In genomic region chr3:9898467-9899229, GRCh38 we compare ENCODE assay signal across 11 cellular contexts. TPM values are rescaled to one million over a fixed set of nuclear protein-coding genes. Genes with fewer than 3 reads are reported as not detected.
DNase-seq lines count a peak whose midpoint lies in the region; ATAC-seq and TF ChIP-seq lines count a peak whose summit lies in the region.
"Had no signal": no experiment of that assay in that cellular context is flagged by ENCODE, and none has a peak within 500 bp of the region (broad histone marks: within the 10 kb centered on the region; RNA-seq: fewer than 3 reads in every experiment).

No MANE protein-coding gene starts in this region.

- CTCF ChIA-PET in activated CD8-positive, alpha-beta T cell treated with anti-CD3 and anti-CD28 coated beads for 36 hours (lab: Charles Lee), result no interaction called here
- CTCF ChIA-PET in activated CD8-positive, alpha-beta T cell treated with anti-CD3 and anti-CD28 coated beads, Interleukin-2, amount 10 ng/mL, durations not matched to agents 7 days and 5 days (lab: Charles Lee), result no interaction called here

- peak; percentile 17 for DNase-seq in activated CD8-positive, alpha-beta T cell treated with anti-CD3 and anti-CD28 coated beads for 36 hours
- no peak for DNase-seq in activated CD8-positive, alpha-beta T cell treated with anti-CD3 and anti-CD28 coated beads, Interleukin-2, amount 10 ng/mL, durations not matched to agents 7 days and 5 days
- DNase-seq in fibroblast of mammary gland (ENCODE audit: low read depth) (peak; percentile 40), lower leg skin (ENCODE audit: low spot score in 2 of 2) (no peak), cerebellum (ENCODE audit: low spot score) (no peak)
- DNase-seq in stimulated activated naive CD8-positive, alpha-beta T cell treated with anti-CD3 and anti-CD28 coated beads, Interleukin-15, amount 100 ng/mL, for 72 hours, result no peak
- DNase-seq: GM23248, left ventricle myocardium inferior, NCI-H526 treated with DMSO at 0.1 percent for 48 hours had no signal

- H3K4me3 Mint-ChIP-seq in activated CD8-positive, alpha-beta T cell treated with anti-CD3 and anti-CD28 coated beads for 36 hours, result no peak overlapping the region
- H3K4me3 Mint-ChIP-seq in activated CD8-positive, alpha-beta T cell treated with anti-CD3 and anti-CD28 coated beads, Interleukin-2, amount 10 ng/mL, durations not matched to agents 7 days and 5 days, result no peak overlapping the region
- no peak overlapping the region for H3K4me3 Mint-ChIP-seq in stimulated activated naive CD8-positive, alpha-beta T cell treated with anti-CD3 and anti-CD28 coated beads, Interleukin-15, amount 100 ng/mL, for 72 hours

- no peak for TF ChIP-seq POLR2A in lower leg skin (IDR thresholded peaks at IDR 0.05)

- H3K27me3 Mint-ChIP-seq in activated CD8-positive, alpha-beta T cell treated with anti-CD3 and anti-CD28 coated beads for 36 hours, result no peaks in the 10 kb centered on the region
- no peaks in the 10 kb centered on the region for H3K27me3 Mint-ChIP-seq in activated CD8-positive, alpha-beta T cell treated with anti-CD3 and anti-CD28 coated beads, Interleukin-2, amount 10 ng/mL, durations not matched to agents 7 days and 5 days (ENCODE audit: low read depth)
- H3K27me3 Mint-ChIP-seq in stimulated activated naive CD8-positive, alpha-beta T cell treated with anti-CD3 and anti-CD28 coated beads, Interleukin-15, amount 100 ng/mL, for 72 hours, result no peaks in the 10 kb centered on the region
- H3K27me3 Mint-ChIP-seq: brain had no signal

- POLR2A ChIA-PET in activated CD8-positive, alpha-beta T cell treated with anti-CD3 and anti-CD28 coated beads for 36 hours (lab: Charles Lee), result interaction anchor here (1.0 kb wide), 1 partner anchor 11 kb away, joined by 4 read pairs; no protein-coding TSS in a partner anchor
- POLR2A ChIA-PET in activated CD8-positive, alpha-beta T cell treated with anti-CD3 and anti-CD28 coated beads, Interleukin-2, amount 10 ng/mL, durations not matched to agents 7 days and 5 days (lab: Charles Lee), result no interaction called here

- H3K9me3 Mint-ChIP-seq in activated CD8-positive, alpha-beta T cell treated with anti-CD3 and anti-CD28 coated beads for 36 hours, result peaks cover 3% of the 10 kb centered on the region
- no peaks in the 10 kb centered on the region for H3K9me3 Mint-ChIP-seq in activated CD8-positive, alpha-beta T cell treated with anti-CD3 and anti-CD28 coated beads, Interleukin-2, amount 10 ng/mL, durations not matched to agents 7 days and 5 days (ENCODE audit: insufficient read depth)
- H3K9me3 Mint-ChIP-seq in stimulated activated naive CD8-positive, alpha-beta T cell treated with anti-CD3 and anti-CD28 coated beads, Interleukin-15, amount 100 ng/mL, for 72 hours, result peaks cover 0 to 5% of the 10 kb centered on the region in 2 donors
- H3K9me3 Mint-ChIP-seq: brain had no signal

- peaks cover 15% of the 10 kb centered on the region for H3K36me3 Mint-ChIP-seq in activated CD8-positive, alpha-beta T cell treated with anti-CD3 and anti-CD28 coated beads for 36 hours (ENCODE audit: low read depth)
- peaks cover 15% of the 10 kb centered on the region for H3K36me3 Mint-ChIP-seq in activated CD8-positive, alpha-beta T cell treated with anti-CD3 and anti-CD28 coated beads, Interleukin-2, amount 10 ng/mL, durations not matched to agents 7 days and 5 days (ENCODE audit: low read depth)

- no peak for TF ChIP-seq CTCF in activated CD8-positive, alpha-beta T cell treated with anti-CD3 and anti-CD28 coated beads for 36 hours (IDR thresholded peaks at IDR 0.05)
- no peak for TF ChIP-seq CTCF in fibroblast of mammary gland (conservative IDR thresholded peaks at IDR 0.05; ENCODE audit: control insufficient read depth, insufficient read depth, low read depth, low read length)
- TF ChIP-seq CTCF in lower leg skin (IDR thresholded peaks at IDR 0.05), result no peak

- intact Hi-C loops in activated CD8-positive, alpha-beta T cell treated with anti-CD3 and anti-CD28 coated beads for 36 hours (cut with micrococcal nuclease), result no loop called here
- intact Hi-C loops in lower leg skin (cut with DNase I; ENCODE audit: low total_unique reads), result no loop called here

- H3K4me3 ChIP-seq in fibroblast of mammary gland (ENCODE audit: control insufficient read depth, low read depth, low read length) (no peak overlapping the region), lower leg skin (ENCODE audit: low read depth, poor library complexity, severe bottlenecking) (no peak overlapping the region)
- H3K4me3 ChIP-seq: GM23248, left ventricle myocardium inferior had no signal

- ATAC-seq in activated CD8-positive, alpha-beta T cell treated with anti-CD3 and anti-CD28 coated beads for 36 hours, result no peak
- ATAC-seq in activated CD8-positive, alpha-beta T cell treated with anti-CD3 and anti-CD28 coated beads, Interleukin-2, amount 10 ng/mL, durations not matched to agents 7 days and 5 days, result no peak
- ATAC-seq in stimulated activated naive CD8-positive, alpha-beta T cell treated with anti-CD3 and anti-CD28 coated beads, Interleukin-15, amount 100 ng/mL, for 72 hours, result no peak

- H3K27ac Mint-ChIP-seq in activated CD8-positive, alpha-beta T cell treated with anti-CD3 and anti-CD28 coated beads for 36 hours, result peak overlapping the region; percentile 47
- no peak overlapping the region for H3K27ac Mint-ChIP-seq in activated CD8-positive, alpha-beta T cell treated with anti-CD3 and anti-CD28 coated beads, Interleukin-2, amount 10 ng/mL, durations not matched to agents 7 days and 5 days
- peak overlapping the region; percentile 28 to 87 for H3K27ac Mint-ChIP-seq in stimulated activated naive CD8-positive, alpha-beta T cell treated with anti-CD3 and anti-CD28 coated beads, Interleukin-15, amount 100 ng/mL, for 72 hours

- peaks cover 54% of the 10 kb centered on the region for H3K4me1 Mint-ChIP-seq in activated CD8-positive, alpha-beta T cell treated with anti-CD3 and anti-CD28 coated beads for 36 hours (ENCODE audit: low read depth)
- H3K4me1 Mint-ChIP-seq in activated CD8-positive, alpha-beta T cell treated with anti-CD3 and anti-CD28 coated beads, Interleukin-2, amount 10 ng/mL, durations not matched to agents 7 days and 5 days (ENCODE audit: low read depth), result peaks cover 45% of the 10 kb centered on the region
- H3K4me1 Mint-ChIP-seq in stimulated activated naive CD8-positive, alpha-beta T cell treated with anti-CD3 and anti-CD28 coated beads, Interleukin-15, amount 100 ng/mL, for 72 hours, result peaks cover 77% of the 10 kb centered on the region

- WGBS in lower leg skin, 2 donors, result 43 to 50% methylated on average over 8 of the region's 8 CpGs

RNA-seq across cellular contexts. Expression of gene IL17RE, which starts 4.0 kb away (rescaled TPM):
- 1 to 10 TPM; 1.2 to 1.7 TPM for total RNA-seq in activated CD8-positive, alpha-beta T cell treated with anti-CD3 and anti-CD28 coated beads for 36 hours
- 1 to 10 TPM; 1.3 to 1.8 TPM for total RNA-seq in activated CD8-positive, alpha-beta T cell treated with anti-CD3 and anti-CD28 coated beads, Interleukin-2, amount 10 ng/mL, durations not matched to agents 7 days and 5 days
- 100 to 1,000 TPM in 1 of 4 donors, 10 to 100 TPM in 3; 71.1 to 117 (median 81.1) TPM for total RNA-seq in lower leg skin
- 0.18 TPM for total RNA-seq in cerebellum
- total RNA-seq: skeletal muscle tissue had no signal

RNA-seq across cellular contexts. Expression of gene JAGN1, which starts 8.2 kb away (rescaled TPM):
- 10 to 100 TPM; 29.7 to 30.3 TPM for total RNA-seq in activated CD8-positive, alpha-beta T cell treated with anti-CD3 and anti-CD28 coated beads for 36 hours
- total RNA-seq in activated CD8-positive, alpha-beta T cell treated with anti-CD3 and anti-CD28 coated beads, Interleukin-2, amount 10 ng/mL, durations not matched to agents 7 days and 5 days, result 10 to 100 TPM; 30.2 to 31.0 TPM
- total RNA-seq in lower leg skin (10 to 100 TPM; 39.2 to 70.6 (median 51.0) TPM), cerebellum (13.4 TPM)

RNA-seq across cellular contexts. Expression of gene IL17RC, which starts 18.2 kb away (rescaled TPM):
- under 1 TPM; 0.22 to 0.32 TPM for total RNA-seq in activated CD8-positive, alpha-beta T cell treated with anti-CD3 and anti-CD28 coated beads for 36 hours
- total RNA-seq in activated CD8-positive, alpha-beta T cell treated with anti-CD3 and anti-CD28 coated beads, Interleukin-2, amount 10 ng/mL, durations not matched to agents 7 days and 5 days, result under 1 TPM; 0.42 to 0.55 TPM
- total RNA-seq in lower leg skin, result 100 to 1,000 TPM in 3 of 4 donors, 10 to 100 TPM in 1; 95.5 to 155 (median 113) TPM
- total RNA-seq in cerebellum, result 12.8 TPM

RNA-seq across cellular contexts. Expression of gene CIDEC, which starts 18.6 kb away (rescaled TPM):
- not detected for total RNA-seq in activated CD8-positive, alpha-beta T cell treated with anti-CD3 and anti-CD28 coated beads for 36 hours
- not detected for total RNA-seq in activated CD8-positive, alpha-beta T cell treated with anti-CD3 and anti-CD28 coated beads, Interleukin-2, amount 10 ng/mL, durations not matched to agents 7 days and 5 days
- total RNA-seq in lower leg skin (10 to 100 TPM in 2 of 4 donors, 1 to 10 TPM in 2; 2.8 to 23.7 (median 9.0) TPM), cerebellum (not detected)
- total RNA-seq: GM23248 had no signal

RNA-seq across cellular contexts. Expression of gene CRELD1, which starts 35.0 kb away (rescaled TPM):
- total RNA-seq in activated CD8-positive, alpha-beta T cell treated with anti-CD3 and anti-CD28 coated beads for 36 hours, result 10 to 100 TPM in 1 of 2 experiments, 1 to 10 TPM in 1; 9.4 to 13.0 TPM
- 10 to 100 TPM; 10.1 to 10.9 TPM for total RNA-seq in activated CD8-positive, alpha-beta T cell treated with anti-CD3 and anti-CD28 coated beads, Interleukin-2, amount 10 ng/mL, durations not matched to agents 7 days and 5 days
- total RNA-seq in lower leg skin (10 to 100 TPM; 16.1 to 58.8 (median 28.3) TPM), cerebellum (23.4 TPM)

Comparison
In these comparisons a context has a peak if more than half of its experiments do, and no peak if none do; other contexts are left out.
1. DNase-seq: peak in activated CD8-positive, alpha-beta T cell treated with anti-CD3 and anti-CD28 coated beads for 36 hours (single experiment) and fibroblast of mammary gland (single experiment); none in activated CD8-positive, alpha-beta T cell treated with anti-CD3 and anti-CD28 coated beads, Interleukin-2, amount 10 ng/mL, durations not matched to agents 7 days and 5 days (single experiment), stimulated activated naive CD8-positive, alpha-beta T cell treated with anti-CD3 and anti-CD28 coated beads, Interleukin-15, amount 100 ng/mL, for 72 hours (0 of 2), lower leg skin (0 of 2) and cerebellum (single experiment).
2. RNA of gene IL17RE, which starts 4.0 kb away (total RNA-seq): 71.1 to 117 TPM in lower leg skin; 1.3 to 1.8 TPM in activated CD8-positive, alpha-beta T cell treated with anti-CD3 and anti-CD28 coated beads, Interleukin-2, amount 10 ng/mL, durations not matched to agents 7 days and 5 days, 1.2 to 1.7 TPM in activated CD8-positive, alpha-beta T cell treated with anti-CD3 and anti-CD28 coated beads for 36 hours and 0.18 TPM in cerebellum (single experiment); every median in the first group is over 10 times any median in the second.